8 cellular contexts compared by ENCODE assay signal in the genomic region with DNA sequence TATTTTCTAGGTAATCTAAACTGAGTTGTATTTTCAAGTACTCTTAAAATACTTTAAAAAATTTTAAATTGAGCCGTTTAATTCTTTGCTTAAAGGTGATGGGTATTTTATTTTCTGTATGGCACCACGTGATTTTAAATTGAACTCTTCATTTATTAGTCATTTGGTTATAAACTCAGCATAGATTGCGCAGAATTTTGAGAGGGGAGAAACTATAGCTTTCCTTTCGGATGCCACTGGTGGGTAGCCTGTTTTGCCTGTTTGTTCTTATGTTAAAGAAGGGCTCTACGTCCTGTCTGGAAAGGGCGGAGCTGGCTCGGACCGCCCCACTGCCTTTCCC. TPM values are rescaled to one million over a fixed set of nuclear protein-coding genes. Genes with fewer than 3 reads are reported as not detected.
A peak's percentile ranks its signal among the peaks of the same experiment; 100 is the strongest.
DNase-seq lines count a peak whose midpoint lies in the region; ATAC-seq, FAIRE-seq and TF ChIP-seq lines count a peak whose summit lies in the region.

No MANE protein-coding gene starts in this region.

- intact Hi-C loops in esophagus muscularis mucosa (cut with DNase I), result no loop called here

- no peaks in the 10 kb centered on the region for H4K20me1 ChIP-seq in SU-DHL-6 (ENCODE audit: low read depth, low read length)

- TF ChIP-seq POLR2A in esophagus muscularis mucosa (IDR thresholded peaks at IDR 0.05; ENCODE audit: low read depth), result no peak

- H3K79me2 ChIP-seq in SU-DHL-6 (ENCODE audit: insufficient read depth, low read length), result peaks cover 41% of the 10 kb centered on the region

- H3K4me3 ChIP-seq in SU-DHL-6 (ENCODE audit: insufficient read depth, low read length, poor library complexity, severe bottlenecking) (peak overlapping the region; percentile 51), esophagus muscularis mucosa (peak overlapping the region; percentile 83 to 96 (median 92)), retinal pigment epithelial cell (ENCODE audit: low read length) (peak overlapping the region; percentile 53)

- peak overlapping the region; percentile 78 for H2AFZ ChIP-seq in SU-DHL-6 (ENCODE audit: low read depth, low read length, severe bottlenecking)

- peaks cover 18% of the 10 kb centered on the region for H3F3A ChIP-seq in SU-DHL-6 (ENCODE audit: insufficient read depth)

- no peaks in the 10 kb centered on the region for H3K9me3 ChIP-seq in SU-DHL-6 (ENCODE audit: insufficient read depth, low read length)
- no peaks in the 10 kb centered on the region for H3K9me3 ChIP-seq in esophagus muscularis mucosa

- peak overlapping the region; percentile 58 for H3K27ac ChIP-seq in SU-DHL-6 (ENCODE audit: low read depth, low read length)
- peak overlapping the region; percentile 69 to 94 (median 90) for H3K27ac ChIP-seq in esophagus muscularis mucosa (replicated peaks in 1 of 4)

- 3% methylated on average over 8 of the region's 8 CpGs for WGBS in esophagus muscularis mucosa

- peak; percentile 98 for FAIRE-seq in G401.6 (lab: Jason Lieb, UNC)

- no peaks in the 10 kb centered on the region for H3K27me3 ChIP-seq in SU-DHL-6 (ENCODE audit: low read length)
- H3K27me3 ChIP-seq in esophagus muscularis mucosa, result no peaks in the 10 kb centered on the region

- TF ChIP-seq CTCF in SU-DHL-6 (IDR thresholded peaks at IDR 0.05; ENCODE audit: insufficient read depth, low read length, poor library complexity, severe bottlenecking) (no peak), esophagus muscularis mucosa (IDR thresholded peaks at IDR 0.05) (no peak), retinal pigment epithelial cell (conservative IDR thresholded peaks at IDR 0.05; ENCODE audit: low read depth, low read length) (no peak)

- H3K36me3 ChIP-seq in SU-DHL-6 (ENCODE audit: low read length), result peaks cover 17% of the 10 kb centered on the region
- peaks cover 7 to 50% (median 34%) of the 10 kb centered on the region in 4 donors for H3K36me3 ChIP-seq in esophagus muscularis mucosa

- H3K4me1 ChIP-seq in esophagus muscularis mucosa, result peaks cover 8 to 27% (median 17%) of the 10 kb centered on the region in 4 donors

- peak overlapping the region; percentile 49 for H3K9ac ChIP-seq in SU-DHL-6 (ENCODE audit: low read length)

- H3K9me2 ChIP-seq in SU-DHL-6 (replicated peaks; ENCODE audit: insufficient read depth, low read length), result no peaks in the 10 kb centered on the region

- TF ChIP-seq EP300 in esophagus muscularis mucosa (IDR thresholded peaks at IDR 0.05), result no peak

- no peak for DNase-seq in esophagus muscularis mucosa (ENCODE audit: extremely low spot score)
- DNase-seq in retinal pigment epithelial cell (ENCODE audit: low read depth), result no peak
- DNase-seq in GF-D8 (lab: John Stamatoyannopoulos, UW), result no peak
- no peak for DNase-seq in effector CD8-positive, alpha-beta T cell (lab: John Stamatoyannopoulos, UW)

- H3K4me2 ChIP-seq in SU-DHL-6 (ENCODE audit: low read depth, low read length, poor library complexity, severe bottlenecking), result peak overlapping the region; percentile 99

- ATAC-seq in HG02759 (IDR thresholded peaks at IDR 0.05; ENCODE audit: unreplicated experiment), result no peak
- ATAC-seq in HG02763 (IDR thresholded peaks at IDR 0.05; ENCODE audit: unreplicated experiment), result no peak

RNA-seq across cellular contexts. Expression of a gene that starts 0.4 kb away (rescaled TPM):
- total RNA-seq in esophagus muscularis mucosa, result 10 to 100 TPM; 16.6 to 25.2 (median 20.7) TPM

RNA-seq across cellular contexts. Expression of a gene that starts 22.6 kb away (rescaled TPM):
- total RNA-seq in esophagus muscularis mucosa, result 10 to 100 TPM; 53.5 to 80.8 (median 63.7) TPM

RNA-seq across cellular contexts. Expression of a gene that starts 34.2 kb away (rescaled TPM):
- total RNA-seq in esophagus muscularis mucosa, result 10 to 100 TPM; 35.5 to 42.7 (median 37.9) TPM
